In genomic region chr1:182839209-182840065, GRCh38 we compare ENCODE assay signal across 1 cellular context.
TF ChIP-seq lines count a peak whose summit lies in the region.

DHX9 (plus strand) TSS chr1:182839347; CDS start chr1:182842567, 3,220 bp downstream.

TF ChIP-seq in K562, 482 proteins besides CTCF, POLR2A, EP300 and RAD21 (continued from another document and continues in another):
- TF ChIP-seq, protein P1, sequence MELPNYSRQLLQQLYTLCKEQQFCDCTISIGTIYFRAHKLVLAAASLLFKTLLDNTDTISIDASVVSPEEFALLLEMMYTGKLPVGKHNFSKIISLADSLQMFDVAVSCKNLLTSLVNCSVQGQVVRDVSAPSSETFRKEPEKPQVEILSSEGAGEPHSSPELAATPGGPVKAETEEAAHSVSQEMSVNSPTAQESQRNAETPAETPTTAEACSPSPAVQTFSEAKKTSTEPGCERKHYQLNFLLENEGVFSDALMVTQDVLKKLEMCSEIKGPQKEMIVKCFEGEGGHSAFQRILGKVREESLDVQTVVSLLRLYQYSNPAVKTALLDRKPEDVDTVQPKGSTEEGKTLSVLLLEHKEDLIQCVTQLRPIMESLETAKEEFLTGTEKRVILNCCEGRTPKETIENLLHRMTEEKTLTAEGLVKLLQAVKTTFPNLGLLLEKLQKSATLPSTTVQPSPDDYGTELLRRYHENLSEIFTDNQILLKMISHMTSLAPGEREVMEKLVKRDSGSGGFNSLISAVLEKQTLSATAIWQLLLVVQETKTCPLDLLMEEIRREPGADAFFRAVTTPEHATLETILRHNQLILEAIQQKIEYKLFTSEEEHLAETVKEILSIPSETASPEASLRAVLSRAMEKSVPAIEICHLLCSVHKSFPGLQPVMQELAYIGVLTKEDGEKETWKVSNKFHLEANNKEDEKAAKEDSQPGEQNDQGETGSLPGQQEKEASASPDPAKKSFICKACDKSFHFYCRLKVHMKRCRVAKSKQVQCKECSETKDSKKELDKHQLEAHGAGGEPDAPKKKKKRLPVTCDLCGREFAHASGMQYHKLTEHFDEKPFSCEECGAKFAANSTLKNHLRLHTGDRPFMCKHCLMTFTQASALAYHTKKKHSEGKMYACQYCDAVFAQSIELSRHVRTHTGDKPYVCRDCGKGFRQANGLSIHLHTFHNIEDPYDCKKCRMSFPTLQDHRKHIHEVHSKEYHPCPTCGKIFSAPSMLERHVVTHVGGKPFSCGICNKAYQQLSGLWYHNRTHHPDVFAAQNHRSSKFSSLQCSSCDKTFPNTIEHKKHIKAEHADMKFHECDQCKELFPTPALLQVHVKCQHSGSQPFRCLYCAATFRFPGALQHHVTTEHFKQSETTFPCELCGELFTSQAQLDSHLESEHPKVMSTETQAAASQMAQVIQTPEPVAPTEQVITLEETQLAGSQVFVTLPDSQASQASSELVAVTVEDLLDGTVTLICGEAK (IDR thresholded peaks at IDR 0.05): no peak
- TF ChIP-seq, protein P1 (CRISPR knock-in tag; IDR thresholded peaks at IDR 0.05): no peak
- peak; percentile 92 for TF ChIP-seq EP400 (IDR thresholded peaks at IDR 0.05)
- TF ChIP-seq, protein P2, sequence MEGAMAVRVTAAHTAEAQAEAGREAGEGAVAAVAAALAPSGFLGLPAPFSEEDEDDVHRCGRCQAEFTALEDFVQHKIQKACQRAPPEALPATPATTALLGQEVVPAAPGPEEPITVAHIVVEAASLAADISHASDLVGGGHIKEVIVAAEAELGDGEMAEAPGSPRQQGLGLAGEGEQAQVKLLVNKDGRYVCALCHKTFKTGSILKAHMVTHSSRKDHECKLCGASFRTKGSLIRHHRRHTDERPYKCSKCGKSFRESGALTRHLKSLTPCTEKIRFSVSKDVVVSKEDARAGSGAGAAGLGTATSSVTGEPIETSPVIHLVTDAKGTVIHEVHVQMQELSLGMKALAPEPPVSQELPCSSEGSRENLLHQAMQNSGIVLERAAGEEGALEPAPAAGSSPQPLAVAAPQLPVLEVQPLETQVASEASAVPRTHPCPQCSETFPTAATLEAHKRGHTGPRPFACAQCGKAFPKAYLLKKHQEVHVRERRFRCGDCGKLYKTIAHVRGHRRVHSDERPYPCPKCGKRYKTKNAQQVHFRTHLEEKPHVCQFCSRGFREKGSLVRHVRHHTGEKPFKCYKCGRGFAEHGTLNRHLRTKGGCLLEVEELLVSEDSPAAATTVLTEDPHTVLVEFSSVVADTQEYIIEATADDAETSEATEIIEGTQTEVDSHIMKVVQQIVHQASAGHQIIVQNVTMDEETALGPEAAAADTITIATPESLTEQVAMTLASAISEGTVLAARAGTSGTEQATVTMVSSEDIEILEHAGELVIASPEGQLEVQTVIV (CRISPR knock-in tag; IDR thresholded peaks at IDR 0.05; ENCODE audit: borderline replicate concordance): no peak
- TF ChIP-seq CREB1 (IDR thresholded peaks at IDR 0.05): peak; percentile 49; the same call in 1 of the 2 replicates
- peak; percentile 49 for TF ChIP-seq CREB1 (CRISPR knock-in tag; IDR thresholded peaks at IDR 0.05)
- peak; percentile 92 for TF ChIP-seq MBD2 (IDR thresholded peaks at IDR 0.05; ENCODE audit: borderline replicate concordance, low read depth)
- no peak for TF ChIP-seq RBM14 (IDR thresholded peaks at IDR 0.05; ENCODE audit: borderline replicate concordance, insufficient read depth, low read depth, low read length)
- TF ChIP-seq CREBBP (IDR thresholded peaks at IDR 0.05; ENCODE audit: low read depth, low read length): no peak
- peak in 1 of 2 experiments; percentile 74; a peak in 2 of 4 replicates for TF ChIP-seq ETV6 (IDR thresholded peaks at IDR 0.05; ENCODE audit: borderline replicate concordance in 1 of 2, low read depth in 2 of 2, low read length in 1 of 2)
- no peak for TF ChIP-seq ETV6 (CRISPR knock-in tag; IDR thresholded peaks at IDR 0.05; ENCODE audit: borderline replicate concordance)
- TF ChIP-seq ZNF175 (CRISPR knock-in tag; IDR thresholded peaks at IDR 0.05; ENCODE audit: low read depth): no peak
- peak; percentile 81 for TF ChIP-seq GABPB1 (CRISPR knock-in tag; IDR thresholded peaks at IDR 0.05)
- TF ChIP-seq FOXJ3 (CRISPR knock-in tag; IDR thresholded peaks at IDR 0.05): no peak
- peak; percentile 78 for TF ChIP-seq NFIC (IDR thresholded peaks at IDR 0.05)
- TF ChIP-seq ZNF311 (CRISPR knock-in tag; IDR thresholded peaks at IDR 0.05): peak; percentile 53; the same call in 1 of the 2 replicates
- TF ChIP-seq, protein P3, sequence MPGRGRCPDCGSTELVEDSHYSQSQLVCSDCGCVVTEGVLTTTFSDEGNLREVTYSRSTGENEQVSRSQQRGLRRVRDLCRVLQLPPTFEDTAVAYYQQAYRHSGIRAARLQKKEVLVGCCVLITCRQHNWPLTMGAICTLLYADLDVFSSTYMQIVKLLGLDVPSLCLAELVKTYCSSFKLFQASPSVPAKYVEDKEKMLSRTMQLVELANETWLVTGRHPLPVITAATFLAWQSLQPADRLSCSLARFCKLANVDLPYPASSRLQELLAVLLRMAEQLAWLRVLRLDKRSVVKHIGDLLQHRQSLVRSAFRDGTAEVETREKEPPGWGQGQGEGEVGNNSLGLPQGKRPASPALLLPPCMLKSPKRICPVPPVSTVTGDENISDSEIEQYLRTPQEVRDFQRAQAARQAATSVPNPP (IDR thresholded peaks at IDR 0.05; ENCODE audit: borderline replicate concordance, insufficient read depth, insufficient read length): no peak
- TF ChIP-seq GTF2B (IDR thresholded peaks at IDR 0.05; ENCODE audit: extremely low read depth, insufficient read length): peak; percentile 22
- peak; percentile 61 for TF ChIP-seq PCBP2 (IDR thresholded peaks at IDR 0.05; ENCODE audit: low read depth, low read length, poor library complexity, severe bottlenecking)
- peak; percentile 98; the same call in 1 of the 2 replicates for TF ChIP-seq NKRF (IDR thresholded peaks at IDR 0.05; ENCODE audit: borderline replicate concordance)
- peak; percentile 94 for TF ChIP-seq PHF8 (IDR thresholded peaks at IDR 0.05; ENCODE audit: borderline replicate concordance, low read length)
- no peak for TF ChIP-seq HMG20B (CRISPR knock-in tag; IDR thresholded peaks at IDR 0.05)
- peak; percentile 75 for TF ChIP-seq SMARCA5 (IDR thresholded peaks at IDR 0.05)
- TF ChIP-seq ZNF316 (IDR thresholded peaks at IDR 0.05): 0 out of 2 replicates have a peak, but pooled peaks have one; percentile 37
- TF ChIP-seq PHTF2 (CRISPR knock-in tag; IDR thresholded peaks at IDR 0.05): no peak; the same call in 1 of the 2 replicates
- TF ChIP-seq ZNF668 (CRISPR knock-in tag; IDR thresholded peaks at IDR 0.05): no peak
- TF ChIP-seq MED1 (CRISPR knock-in tag; IDR thresholded peaks at IDR 0.05; ENCODE audit: borderline replicate concordance): 0 out of 2 replicates have a peak, but pooled peaks have one; percentile 42
- no peak for TF ChIP-seq TAF15 (IDR thresholded peaks at IDR 0.05; ENCODE audit: low read depth, low read length)
- peak; percentile 94 for TF ChIP-seq NCOR1 (IDR thresholded peaks at IDR 0.05)
- peak; percentile 76 for TF ChIP-seq HNRNPLL (IDR thresholded peaks at IDR 0.05; ENCODE audit: low read depth, low read length, poor library complexity, severe bottlenecking)
- no peak for TF ChIP-seq THRA (IDR thresholded peaks at IDR 0.05)
- no peak for TF ChIP-seq SRSF9 (IDR thresholded peaks at IDR 0.05; ENCODE audit: borderline replicate concordance, low read depth, low read length)
- no peak for TF ChIP-seq BRCA1 (IDR thresholded peaks at IDR 0.05)
- peak; percentile 87; the same call in 1 of the 2 replicates for TF ChIP-seq BRCA1 (CRISPR knock-in tag; IDR thresholded peaks at IDR 0.05)
- no peak for TF ChIP-seq BRD9 (IDR thresholded peaks at IDR 0.05; ENCODE audit: low read depth, partially characterized antibody)
- peak; percentile 93 for TF ChIP-seq SMARCE1 (IDR thresholded peaks at IDR 0.05)
- peak; percentile 72 for TF ChIP-seq U2AF1 (optimal IDR thresholded peaks at IDR 0.05; ENCODE audit: low read depth, low read length)
- TF ChIP-seq SMAD1 (IDR thresholded peaks at IDR 0.05; ENCODE audit: low read depth, low read length, partially characterized antibody): peak; percentile 90
- no peak for TF ChIP-seq RFX5 (IDR thresholded peaks at IDR 0.05; ENCODE audit: low read depth, low read length)
- TF ChIP-seq, protein P4, sequence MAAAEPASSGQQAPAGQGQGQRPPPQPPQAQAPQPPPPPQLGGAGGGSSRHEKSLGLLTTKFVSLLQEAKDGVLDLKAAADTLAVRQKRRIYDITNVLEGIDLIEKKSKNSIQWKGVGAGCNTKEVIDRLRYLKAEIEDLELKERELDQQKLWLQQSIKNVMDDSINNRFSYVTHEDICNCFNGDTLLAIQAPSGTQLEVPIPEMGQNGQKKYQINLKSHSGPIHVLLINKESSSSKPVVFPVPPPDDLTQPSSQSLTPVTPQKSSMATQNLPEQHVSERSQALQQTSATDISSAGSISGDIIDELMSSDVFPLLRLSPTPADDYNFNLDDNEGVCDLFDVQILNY (CRISPR knock-in tag; IDR thresholded peaks at IDR 0.05): 0 out of 2 replicates have a peak, but pooled peaks have one; percentile 40
- peak; percentile 73 for TF ChIP-seq ATF7 (IDR thresholded peaks at IDR 0.05)
- TF ChIP-seq GATA2 (CRISPR knock-in tag; IDR thresholded peaks at IDR 0.05): peak; percentile 89
- TF ChIP-seq, protein P5, sequence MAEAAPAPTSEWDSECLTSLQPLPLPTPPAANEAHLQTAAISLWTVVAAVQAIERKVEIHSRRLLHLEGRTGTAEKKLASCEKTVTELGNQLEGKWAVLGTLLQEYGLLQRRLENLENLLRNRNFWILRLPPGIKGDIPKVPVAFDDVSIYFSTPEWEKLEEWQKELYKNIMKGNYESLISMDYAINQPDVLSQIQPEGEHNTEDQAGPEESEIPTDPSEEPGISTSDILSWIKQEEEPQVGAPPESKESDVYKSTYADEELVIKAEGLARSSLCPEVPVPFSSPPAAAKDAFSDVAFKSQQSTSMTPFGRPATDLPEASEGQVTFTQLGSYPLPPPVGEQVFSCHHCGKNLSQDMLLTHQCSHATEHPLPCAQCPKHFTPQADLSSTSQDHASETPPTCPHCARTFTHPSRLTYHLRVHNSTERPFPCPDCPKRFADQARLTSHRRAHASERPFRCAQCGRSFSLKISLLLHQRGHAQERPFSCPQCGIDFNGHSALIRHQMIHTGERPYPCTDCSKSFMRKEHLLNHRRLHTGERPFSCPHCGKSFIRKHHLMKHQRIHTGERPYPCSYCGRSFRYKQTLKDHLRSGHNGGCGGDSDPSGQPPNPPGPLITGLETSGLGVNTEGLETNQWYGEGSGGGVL (CRISPR knock-in tag; IDR thresholded peaks at IDR 0.05): no peak
- peak; percentile 74 for TF ChIP-seq STAT5A (IDR thresholded peaks at IDR 0.05; ENCODE audit: borderline replicate concordance, low read length)
